8 cellular contexts compared by ENCODE assay signal in the genomic region with DNA sequence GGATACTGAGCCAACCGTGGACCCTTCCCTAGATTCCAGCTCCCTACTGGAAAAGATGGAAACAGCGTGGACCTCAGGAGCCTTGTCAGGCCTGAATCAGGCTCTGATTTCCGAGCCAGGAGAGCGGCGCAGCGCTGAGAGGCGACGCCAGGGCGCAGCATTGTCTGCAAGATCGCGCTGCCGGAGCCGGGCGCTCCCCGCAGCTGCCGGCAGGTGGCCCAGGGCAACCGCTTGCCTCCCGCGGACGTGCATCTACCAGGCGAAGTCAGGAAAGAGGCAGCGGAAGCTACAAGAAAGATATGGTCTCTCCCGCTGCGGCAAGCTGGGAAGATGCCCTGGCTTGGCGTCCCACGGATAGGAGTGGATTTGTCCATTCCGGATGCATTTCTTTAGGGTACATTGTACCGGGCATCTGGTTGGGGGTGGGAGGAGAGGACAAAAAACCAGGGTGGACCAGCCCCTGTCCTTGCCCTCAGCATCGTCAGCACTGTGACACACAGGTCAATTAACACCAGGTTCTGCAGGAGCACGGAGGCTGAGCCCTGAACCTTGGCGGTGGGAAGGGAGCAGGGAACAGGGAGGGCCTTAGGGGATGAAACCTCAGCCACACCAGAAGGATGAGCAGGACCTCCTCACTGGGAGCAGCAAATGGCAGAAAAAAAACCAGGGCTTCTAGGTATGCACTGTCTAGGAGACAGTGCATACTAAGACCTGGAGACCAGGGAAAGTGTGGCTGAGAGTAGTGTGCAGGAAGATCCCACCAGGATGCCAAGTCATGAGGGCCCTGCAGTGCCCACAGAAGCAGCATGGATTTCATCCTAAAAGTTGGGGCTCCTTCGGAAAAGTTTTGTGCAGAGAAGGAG. TPM values are rescaled to one million over a fixed set of nuclear protein-coding genes. Genes with fewer than 3 reads are reported as not detected.
DNase-seq lines count a peak whose midpoint lies in the region; ATAC-seq, FAIRE-seq and TF ChIP-seq lines count a peak whose summit lies in the region.

No MANE protein-coding gene starts in this region.

- H3K4me1 Mint-ChIP-seq in activated T-cell treated with anti-CD3 and anti-CD28 coated beads, Interleukin-2, amount 50 U/mL, for 72 hours (ENCODE audit: low read depth) = peaks cover 68% of the 10 kb centered on the region

- H3F3A ChIP-seq in DOHH2 (ENCODE audit: control insufficient read depth, insufficient read depth) (peaks cover 7% of the 10 kb centered on the region; the same call in 1 of the 2 replicates), neural cell (ENCODE audit: insufficient read depth, low read length, poor library complexity, severe bottlenecking) (no peaks in the 10 kb centered on the region)

- H3K79me2 ChIP-seq in DOHH2 (ENCODE audit: control insufficient read depth, low read length) (no peaks in the 10 kb centered on the region), KMS-11 (ENCODE audit: insufficient read depth, low read depth) (no peaks in the 10 kb centered on the region), fibroblast of lung (ENCODE audit: control insufficient read depth, insufficient read depth, low read length) (no peaks in the 10 kb centered on the region), neural cell (replicated peaks; ENCODE audit: insufficient read depth, low read length) (no peaks in the 10 kb centered on the region)

- H3K9me3 ChIP-seq in DOHH2 (ENCODE audit: control insufficient read depth, insufficient read depth, low read length) (no peaks in the 10 kb centered on the region), fibroblast of lung (ENCODE audit: control insufficient read depth, insufficient read depth, low read depth, low read length) (no peaks in the 10 kb centered on the region), neural cell (ENCODE audit: low read length) (no peaks in the 10 kb centered on the region)

- H3K36me3 ChIP-seq in DOHH2 (ENCODE audit: control insufficient read depth, low read length) = no peaks in the 10 kb centered on the region; the same call in 1 of the 2 replicates
- no peaks in the 10 kb centered on the region for H3K36me3 ChIP-seq in KMS-11 (ENCODE audit: insufficient read depth)
- no peaks in the 10 kb centered on the region for H3K36me3 ChIP-seq in fibroblast of lung (ENCODE audit: control insufficient read depth, insufficient read depth, low read length)
- H3K36me3 ChIP-seq in neural cell (ENCODE audit: insufficient read depth, low read length) = no peaks in the 10 kb centered on the region

- peaks cover 6% of the 10 kb centered on the region; the same call in 1 of the 2 replicates for H3K4me1 ChIP-seq in DOHH2 (ENCODE audit: control insufficient read depth, low read length)
- no peaks in the 10 kb centered on the region for H3K4me1 ChIP-seq in KMS-11 (ENCODE audit: low read depth, poor library complexity, severe bottlenecking)
- no peaks in the 10 kb centered on the region for H3K4me1 ChIP-seq in fibroblast of lung (ENCODE audit: control insufficient read depth, extremely low read depth, insufficient read depth, low read length)

- H3K9me2 ChIP-seq in DOHH2 (replicated peaks; ENCODE audit: control insufficient read depth, low read length) (no peaks in the 10 kb centered on the region), neural cell (ENCODE audit: insufficient read depth, low read length) (no peaks in the 10 kb centered on the region)

- no peaks in the 10 kb centered on the region for H3K27me3 Mint-ChIP-seq in activated T-cell treated with anti-CD3 and anti-CD28 coated beads, Interleukin-2, amount 50 U/mL, for 72 hours (ENCODE audit: low read depth)

- H2AFZ ChIP-seq in KMS-11 (ENCODE audit: low read depth) (no peak overlapping the region), fibroblast of lung (ENCODE audit: low read length) (no peak overlapping the region), neural cell (ENCODE audit: low read depth, low read length) (no peak overlapping the region)

- peak; percentile 42 for TF ChIP-seq EP300 in neural cell (conservative IDR thresholded peaks at IDR 0.05; ENCODE audit: poor library complexity, severe bottlenecking)

- H3K4me3 Mint-ChIP-seq in activated T-cell treated with anti-CD3 and anti-CD28 coated beads, Interleukin-2, amount 50 U/mL, for 72 hours = peak overlapping the region; percentile 71 to 73

- peak; percentile 99 for TF ChIP-seq CTCF in DOHH2 (IDR thresholded peaks at IDR 0.05; ENCODE audit: low read depth, low read length, poor library complexity, severe bottlenecking)
- peak; percentile 85 for TF ChIP-seq CTCF in KMS-11 (conservative IDR thresholded peaks at IDR 0.05; ENCODE audit: low read depth, low read length)
- TF ChIP-seq CTCF in fibroblast of lung (conservative IDR thresholded peaks at IDR 0.05 in 1 of 2, IDR thresholded peaks at IDR 0.05 in 1 of 2; ENCODE audit: low read depth in 1 of 2, low read length in 2 of 2) = peak; percentile 92 to 98
- TF ChIP-seq CTCF in neural cell (IDR thresholded peaks at IDR 0.05; ENCODE audit: poor library complexity, severe bottlenecking) = peak; percentile 100

- H3K27ac Mint-ChIP-seq in activated T-cell treated with anti-CD3 and anti-CD28 coated beads, Interleukin-2, amount 50 U/mL, for 72 hours = no peak overlapping the region

- DNase-seq in RCC 7860 (ENCODE audit: low spot score) = peak; percentile 61
- DNase-seq in activated T-cell treated with anti-CD3 and anti-CD28 coated beads, Interleukin-2, amount 50 U/mL, for 72 hours = peak; percentile 86 to 89
- peak; percentile 74 for DNase-seq in fibroblast of lung (ENCODE audit: low read depth in 2 of 2)
- DNase-seq in stimulated activated naive CD8-positive, alpha-beta T cell treated with anti-CD3 and anti-CD28 coated beads, Interleukin-15, Interleukin-2, amounts not matched to agents 100 U/mL and 50 U/mL, for 24 hours = peak; percentile 86

- H3K27ac ChIP-seq in DOHH2 (ENCODE audit: low read depth, low read length) = no peak overlapping the region
- no peak overlapping the region for H3K27ac ChIP-seq in KMS-11
- H3K27ac ChIP-seq in fibroblast of lung (ENCODE audit: insufficient read depth, low read length) = no peak overlapping the region
- H3K27ac ChIP-seq in neural cell (ENCODE audit: low read length) = no peak overlapping the region

- H3K9ac ChIP-seq in KMS-11 (no peak overlapping the region), fibroblast of lung (ENCODE audit: insufficient read depth, low read length) (no peak overlapping the region), neural cell (ENCODE audit: low read length) (peak overlapping the region; percentile 21)

- H3K4me2 ChIP-seq in DOHH2 (ENCODE audit: low read length) (peak overlapping the region; percentile 31), KMS-11 (no peak overlapping the region), fibroblast of lung (ENCODE audit: extremely low read depth, insufficient read depth, low read length) (peak overlapping the region; percentile 38), neural cell (ENCODE audit: low read length) (no peak overlapping the region)

- peak; percentile 96 for ATAC-seq in GM21786 (IDR thresholded peaks at IDR 0.05; ENCODE audit: unreplicated experiment)
- peak; percentile 95 to 97 for ATAC-seq in activated T-cell treated with anti-CD3 and anti-CD28 coated beads, Interleukin-2, amount 50 U/mL, for 72 hours (replicated peaks in 1 of 2)
- ATAC-seq in stimulated activated naive CD8-positive, alpha-beta T cell treated with anti-CD3 and anti-CD28 coated beads, Interleukin-15, Interleukin-2, amounts not matched to agents 100 U/mL and 50 U/mL, for 24 hours = peak; percentile 93

- H3K4me3 ChIP-seq in DOHH2 (ENCODE audit: low read length) (no peak overlapping the region), KMS-11 (IDR thresholded peaks at IDR 0.05; ENCODE audit: insufficient read depth, low read depth, low read length) (no peak overlapping the region), fibroblast of lung (replicated peaks in 1 of 4; ENCODE audit: control extremely low read depth in 1 of 4, insufficient read depth in 1 of 4, low read depth in 3 of 4, low read length in 4 of 4) (no peak overlapping the region), neural cell (ENCODE audit: low read length) (peak overlapping the region; percentile 54)

- peak; percentile 100 for TF ChIP-seq RAD21 in neural cell (conservative IDR thresholded peaks at IDR 0.05)

- no peaks in the 10 kb centered on the region for H4K20me1 ChIP-seq in DOHH2 (ENCODE audit: control insufficient read depth, insufficient read depth, low read depth, low read length)
- H4K20me1 ChIP-seq in KMS-11 (ENCODE audit: insufficient read depth) = no peaks in the 10 kb centered on the region
- H4K20me1 ChIP-seq in fibroblast of lung (ENCODE audit: control insufficient read depth, extremely low read depth, insufficient read depth, low read length) = no peaks in the 10 kb centered on the region
- no peaks in the 10 kb centered on the region for H4K20me1 ChIP-seq in neural cell (ENCODE audit: insufficient read depth)

- H3K9me3 Mint-ChIP-seq in activated T-cell treated with anti-CD3 and anti-CD28 coated beads, Interleukin-2, amount 50 U/mL, for 72 hours = no peaks in the 10 kb centered on the region

- no peaks in the 10 kb centered on the region for H3K27me3 ChIP-seq in DOHH2 (ENCODE audit: control insufficient read depth, low read length)
- H3K27me3 ChIP-seq in KMS-11 (ENCODE audit: insufficient read depth, low read depth) = no peaks in the 10 kb centered on the region
- H3K27me3 ChIP-seq in fibroblast of lung (ENCODE audit: control insufficient read depth, insufficient read depth, low read length) = no peaks in the 10 kb centered on the region
- H3K27me3 ChIP-seq in neural cell (ENCODE audit: insufficient read depth, low read depth, low read length) = no peaks in the 10 kb centered on the region

- H3K36me3 Mint-ChIP-seq in activated T-cell treated with anti-CD3 and anti-CD28 coated beads, Interleukin-2, amount 50 U/mL, for 72 hours (ENCODE audit: insufficient read depth in 2 of 2) = peaks cover 3 to 10% of the 10 kb centered on the region in 2 donors

- no peak for FAIRE-seq in RCC 7860 (lab: Jason Lieb, UNC)

TF ChIP-seq in neural cell, 6 proteins besides CTCF, POLR2A, EP300 and RAD21 (continues in another document):
- peak; percentile 34 for TF ChIP-seq POLR2AphosphoS5 (IDR thresholded peaks at IDR 0.05)
- no peak for TF ChIP-seq EZH2 (IDR thresholded peaks at IDR 0.05; ENCODE audit: borderline replicate concordance, insufficient read depth, low read length, poor library complexity, severe bottlenecking)

RNA-seq across cellular contexts. Expression of gene SFXN1, which starts 55.9 kb away (rescaled TPM):
- 100 to 1,000 TPM; 150 to 151 TPM for total RNA-seq in activated T-cell treated with anti-CD3 and anti-CD28 coated beads, Interleukin-2, amount 50 U/mL, for 72 hours
- total RNA-seq in fibroblast of lung = 53.7 and 58.3 TPM in 2 replicates
- polyA plus RNA-seq in fibroblast of lung (125 and 150 TPM in 2 replicates), neural cell (109 and 137 TPM in 2 replicates)
- 60.6 and 79.4 TPM in 2 replicates for polyA plus RNA-seq in fibroblast of lung (2012)
- polyA minus RNA-seq in fibroblast of lung (ENCODE audit: low replicate concordance) (124 and 149 TPM in 2 replicates), neural cell (139 and 145 TPM in 2 replicates)

Comparison
In these comparisons a context has a peak if more than half of its experiments do, and no peak if none do; other contexts are left out.
1. H3K4me2 ChIP-seq: peak in DOHH2 (single experiment) and fibroblast of lung (single experiment); none in KMS-11 (single experiment) and neural cell (single experiment).
2. Peak in every context shown above with its lines, with median percentiles within 50 percentile points of each other: CTCF ChIP-seq, ATAC-seq and DNase-seq.